ENCODE assay signal across 8 cellular contexts in the genomic region with DNA sequence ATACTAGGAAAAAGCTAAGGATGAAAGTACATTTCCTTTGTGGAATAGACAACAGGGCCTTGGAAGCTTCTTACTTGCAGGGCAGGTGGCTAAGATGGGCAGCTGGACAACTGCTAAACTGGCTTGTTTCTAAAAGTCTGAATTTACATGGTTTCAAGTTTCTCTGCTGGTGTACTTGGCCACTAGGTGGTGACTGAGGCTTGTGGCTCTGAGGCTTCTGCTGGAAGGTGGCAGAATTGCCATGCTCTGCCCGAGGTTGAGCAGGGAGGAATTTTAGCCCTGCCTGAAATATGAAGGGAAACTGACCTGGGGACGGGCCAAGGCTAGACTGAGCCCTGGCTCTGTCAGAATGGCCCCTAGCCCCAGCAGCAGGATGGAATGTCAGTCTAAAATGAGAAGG.
DNase-seq lines count a peak whose midpoint lies in the region; ATAC-seq and TF ChIP-seq lines count a peak whose summit lies in the region.
"Not testable (repeated sequence)": the region's sequence is repeated elsewhere in the genome, so short reads cannot be mapped to it uniquely, and the experiment has no call there.

No MANE protein-coding gene starts in this region.

- not testable (repeated sequence) for H3K27me3 ChIP-seq in HL-60 (ENCODE audit: insufficient read depth, poor library complexity, severe bottlenecking)

- not testable (repeated sequence) for H3K4me3 ChIP-seq in HL-60 (replicated peaks; ENCODE audit: insufficient read depth, low read length)

- DNase-seq in CD1c-positive myeloid dendritic cell (ENCODE audit: extremely low spot score): peak; percentile 80
- DNase-seq in HL-60 (ENCODE audit: low read depth in 1 of 2, low spot score in 1 of 2): peak in 1 of 2 experiments; percentile 74
- DNase-seq in NCI-H748 (lab: John Stamatoyannopoulos, UW; ENCODE audit: unreplicated experiment): peak; percentile 82
- peak; percentile 48 to 59 for DNase-seq in activated CD4-positive, alpha-beta T cell treated with anti-CD3 and anti-CD28 coated beads for 4 hours
- peak; percentile 73 for DNase-seq in cerebellar cortex (ENCODE audit: low spot score)
- DNase-seq in left kidney (ENCODE audit: low read depth, low spot score): peak; percentile 85
- peak; percentile 20 to 48 for DNase-seq in stimulated activated CD4-positive, alpha-beta T cell treated with anti-CD3 and anti-CD28 coated beads, Interleukin-15, amount 100 ng/mL, for 48 hours (ENCODE audit: low read depth in 2 of 2)

- peak; percentile 81 for ATAC-seq in GM19372 (IDR thresholded peaks at IDR 0.05; ENCODE audit: low read depth, unreplicated experiment)

- TF ChIP-seq CTCF in HL-60 (IDR thresholded peaks at IDR 0.05; ENCODE audit: insufficient read depth, low read length): peak; percentile 23

- H3K27ac ChIP-seq in HL-60 (replicated peaks): not testable (repeated sequence)
